23 cellular contexts compared by ENCODE assay signal in genomic region chr19:56905616-56906015, GRCh38.
A peak's percentile ranks its signal among the peaks of the same experiment; 100 is the strongest.
DNase-seq lines count a peak whose midpoint lies in the region; ATAC-seq and TF ChIP-seq lines count a peak whose summit lies in the region.
"Had no signal": no experiment of that assay in that cellular context is flagged by ENCODE, and none has a peak within 500 bp of the region (broad histone marks: within the 10 kb centered on the region; RNA-seq: fewer than 3 reads in every experiment).

No MANE protein-coding gene starts in this region.

- ATAC-seq in HG02852 (IDR thresholded peaks at IDR 0.05; ENCODE audit: unreplicated experiment), result no peak
- ATAC-seq: CD8-positive, alpha-beta T cell; GM12878 had no signal

- H3K9me3 ChIP-seq in MG63 (no peaks in the 10 kb centered on the region; the same call in 1 of the 2 replicates), WERI-Rb-1 (ENCODE audit: severe bottlenecking) (no peaks in the 10 kb centered on the region)

- H3K27me3 ChIP-seq in MG63 (no peaks in the 10 kb centered on the region), WERI-Rb-1 (ENCODE audit: insufficient read depth, low read depth, severe bottlenecking) (no peaks in the 10 kb centered on the region)
- H3K27me3 ChIP-seq: BLaER1 treated with 17β-estradiol and CSF1 and Interleukin-3, amounts not matched to agents 10 nM and 100 nM had no signal

- TF ChIP-seq CTCF in WERI-Rb-1 (IDR thresholded peaks at IDR 0.05; ENCODE audit: low read depth, low read length), result no peak
- TF ChIP-seq CTCF in fibroblast of villous mesenchyme (IDR thresholded peaks at IDR 0.05; ENCODE audit: insufficient read depth, low read depth, low read length), result no peak

- H3K4me3 ChIP-seq in MG63, result no peak overlapping the region
- no peak overlapping the region for H3K4me3 ChIP-seq in WERI-Rb-1 (ENCODE audit: low read depth, low read length)
- H3K4me3 ChIP-seq in fibroblast of villous mesenchyme (ENCODE audit: low read depth, low read length), result no peak overlapping the region
- H3K4me3 ChIP-seq: BLaER1 treated with 17β-estradiol and CSF1 and Interleukin-3, amounts not matched to agents 10 nM and 100 nM; GM12878 had no signal

- H3K36me3 ChIP-seq in MG63 (no peaks in the 10 kb centered on the region), WERI-Rb-1 (no peaks in the 10 kb centered on the region)
- H3K36me3 ChIP-seq: BLaER1 treated with 17β-estradiol and CSF1 and Interleukin-3, amounts not matched to agents 10 nM and 100 nM had no signal

- DNase-seq in MG63 (peak; percentile 27), WERI-Rb-1 (peak; percentile 66), fibroblast of villous mesenchyme (ENCODE audit: low read depth) (peak; percentile 65), NCI-H2171 treated with DMSO at 0.1 percent for 48 hours (lab: John Stamatoyannopoulos, UW) (no peak), AG08396 (ENCODE audit: low spot score) (no peak)
- DNase-seq: 8988T; ACHN; AML-193; Caco-2; Calu3; CD4-positive, alpha-beta T cell; CD8-positive, alpha-beta T cell; DMS 273 treated with DMSO at 0.1 percent for 48 hours; DMS153; DMS53; DMS79; DND-41; EL; GDM1 had no signal

- H3K27ac ChIP-seq in WERI-Rb-1, result no peak overlapping the region
- H3K27ac ChIP-seq: BLaER1 treated with 17β-estradiol and CSF1 and Interleukin-3, amounts not matched to agents 10 nM and 100 nM; C4-2B had no signal

Comparison
In these comparisons a context has a peak if more than half of its experiments do, and no peak if none do; other contexts are left out.
1. DNase-seq: peak in MG63 (single experiment), WERI-Rb-1 (single experiment) and fibroblast of villous mesenchyme (single experiment); none in NCI-H2171 treated with DMSO at 0.1 percent for 48 hours (single experiment) and AG08396 (single experiment).